In genomic region chr2:1413156-1413690, GRCh38 we compare ENCODE assay signal across 1 cellular context.
TF ChIP-seq lines count a peak whose summit lies in the region.

TPO (plus strand) TSS chr2:1413463; CDS start chr2:1414409, 946 bp downstream.

TF ChIP-seq in neural cell, 6 proteins besides CTCF, POLR2A, EP300 and RAD21 (continued from another document):
- no peak for TF ChIP-seq REST (IDR thresholded peaks at IDR 0.05; ENCODE audit: borderline replicate concordance)
